8 cellular contexts compared by ENCODE assay signal in the genomic region with DNA sequence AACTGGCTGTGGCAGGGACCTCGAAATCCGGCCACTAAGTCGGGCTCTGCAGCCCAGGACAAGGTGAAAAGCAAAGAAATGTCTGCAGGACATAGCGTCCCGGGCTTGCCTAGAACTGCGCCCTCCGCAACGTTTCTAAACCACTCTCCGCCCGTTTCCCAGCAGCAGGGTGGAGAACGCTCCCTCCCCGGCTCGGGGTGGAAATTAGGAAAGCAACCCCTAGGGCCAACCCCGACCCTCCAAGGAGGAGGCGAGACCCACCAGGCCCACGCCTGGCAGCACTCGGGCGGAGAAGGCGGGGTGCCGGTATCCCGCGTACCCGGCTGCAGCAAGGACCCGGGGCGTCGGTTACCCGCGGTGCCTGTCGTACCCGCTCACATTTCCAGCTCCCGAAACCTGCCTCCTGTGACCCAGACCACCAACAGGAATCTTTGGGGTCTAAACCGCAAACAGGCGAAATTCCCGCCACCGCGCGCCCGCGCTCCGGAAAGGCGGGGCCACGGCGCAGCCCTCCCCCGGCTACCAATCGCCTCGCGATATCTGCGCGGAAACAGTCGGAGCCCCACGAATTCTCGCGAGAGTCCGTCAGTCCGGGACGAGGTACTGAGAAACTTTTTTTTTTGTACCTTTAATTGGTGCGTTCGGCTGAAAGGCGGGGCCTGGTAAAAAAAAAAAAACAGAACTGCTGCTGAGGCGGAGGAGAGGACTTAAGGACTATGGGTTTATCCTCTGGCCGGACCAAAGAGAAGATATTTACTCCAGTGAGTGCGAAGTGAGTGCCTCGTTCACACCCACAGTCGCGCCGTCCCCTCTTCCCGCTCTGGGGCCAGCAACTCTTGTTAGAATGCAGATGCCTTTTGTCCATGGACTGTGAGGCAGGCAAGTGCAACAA. TPM values are rescaled to one million over a fixed set of nuclear protein-coding genes. Genes with fewer than 3 reads are reported as not detected.
DNase-seq lines count a peak whose midpoint lies in the region; ATAC-seq and TF ChIP-seq lines count a peak whose summit lies in the region.

A gene with protein sequence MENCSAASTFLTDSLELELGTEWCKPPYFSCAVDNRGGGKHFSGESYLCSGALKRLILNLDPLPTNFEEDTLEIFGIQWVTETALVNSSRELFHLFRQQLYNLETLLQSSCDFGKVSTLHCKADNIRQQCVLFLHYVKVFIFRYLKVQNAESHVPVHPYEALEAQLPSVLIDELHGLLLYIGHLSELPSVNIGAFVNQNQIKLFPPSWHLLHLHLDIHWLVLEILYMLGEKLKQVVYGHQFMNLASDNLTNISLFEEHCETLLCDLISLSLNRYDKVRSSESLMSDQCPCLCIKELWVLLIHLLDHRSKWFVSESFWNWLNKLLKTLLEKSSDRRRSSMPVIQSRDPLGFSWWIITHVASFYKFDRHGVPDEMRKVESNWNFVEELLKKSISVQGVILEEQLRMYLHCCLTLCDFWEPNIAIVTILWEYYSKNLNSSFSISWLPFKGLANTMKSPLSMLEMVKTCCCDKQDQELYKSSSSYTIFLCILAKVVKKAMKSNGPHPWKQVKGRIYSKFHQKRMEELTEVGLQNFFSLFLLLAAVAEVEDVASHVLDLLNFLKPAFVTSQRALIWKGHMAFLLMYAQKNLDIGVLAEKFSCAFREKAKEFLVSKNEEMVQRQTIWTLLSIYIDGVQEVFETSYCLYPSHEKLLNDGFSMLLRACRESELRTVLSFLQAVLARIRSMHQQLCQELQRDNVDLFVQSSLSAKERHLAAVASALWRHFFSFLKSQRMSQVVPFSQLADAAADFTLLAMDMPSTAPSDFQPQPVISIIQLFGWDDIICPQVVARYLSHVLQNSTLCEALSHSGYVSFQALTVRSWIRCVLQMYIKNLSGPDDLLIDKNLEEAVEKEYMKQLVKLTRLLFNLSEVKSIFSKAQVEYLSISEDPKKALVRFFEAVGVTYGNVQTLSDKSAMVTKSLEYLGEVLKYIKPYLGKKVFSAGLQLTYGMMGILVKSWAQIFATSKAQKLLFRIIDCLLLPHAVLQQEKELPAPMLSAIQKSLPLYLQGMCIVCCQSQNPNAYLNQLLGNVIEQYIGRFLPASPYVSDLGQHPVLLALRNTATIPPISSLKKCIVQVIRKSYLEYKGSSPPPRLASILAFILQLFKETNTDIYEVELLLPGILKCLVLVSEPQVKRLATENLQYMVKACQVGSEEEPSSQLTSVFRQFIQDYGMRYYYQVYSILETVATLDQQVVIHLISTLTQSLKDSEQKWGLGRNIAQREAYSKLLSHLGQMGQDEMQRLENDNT (minus strand): TSS at position 491 of the 892 bp plus-strand sequence. CDS start 739 bp downstream, outside the sequence.

- H3K27ac ChIP-seq in colonic mucosa, result peak within 1 kb of the TSS; percentile 32

- no peaks in the 10 kb centered on the region for H3K27me3 ChIP-seq in BJ (ENCODE audit: control insufficient read depth, insufficient read depth, low read length)
- H3K27me3 ChIP-seq in colonic mucosa, result no peaks in the 10 kb centered on the region

- DNase-seq in BJ (ENCODE audit: low read depth), result peak; percentile 61
- DNase-seq in GM19240 (ENCODE audit: insufficient read length, low spot score), result peak; percentile 67
- peak; percentile 90 to 95 for DNase-seq in NCI-H524 (lab: John Stamatoyannopoulos, UW)
- DNase-seq in activated CD4-positive, alpha-beta T cell treated with anti-CD3 and anti-CD28 coated beads for 24 hours (ENCODE audit: low read depth in 2 of 2), result peak; percentile 81 to 90
- DNase-seq in colonic mucosa, result peak; percentile 96
- peak; percentile 95 to 97 for DNase-seq in left colon
- peak; percentile 85 to 88 for DNase-seq in stimulated activated CD4-positive, alpha-beta T cell treated with anti-CD3 and anti-CD28 coated beads, Interleukin-1b, Interleukin-23, amount 100 ng/mL, for 4 hours (ENCODE audit: low read depth in 2 of 2)

- H3K36me3 ChIP-seq in BJ (ENCODE audit: control insufficient read depth, insufficient read depth, low read length) (no peaks in the 10 kb centered on the region; the same call in 1 of the 2 replicates), colonic mucosa (no peaks in the 10 kb centered on the region)

- H3K9ac ChIP-seq in colonic mucosa (ENCODE audit: low read depth in 2 of 2, low read length in 2 of 2), result peak within 1 kb of the TSS; percentile 71 to 85

- H3K4me1 ChIP-seq in colonic mucosa, result no peaks in the 10 kb centered on the region

- peak within 1 kb of the TSS; percentile 75 for H3K4me3 ChIP-seq in BJ (ENCODE audit: low read depth, low read length)
- peak within 1 kb of the TSS; percentile 77 for H3K4me3 ChIP-seq in colonic mucosa

- CTCF ChIA-PET in BJ (lab: Yijun Ruan, JAX), result no interaction called here

- ATAC-seq in HG03457 (IDR thresholded peaks at IDR 0.05; ENCODE audit: unreplicated experiment) (peak; percentile 99), left colon (peak; percentile 98)

- H3K9me3 ChIP-seq in colonic mucosa, result no peaks in the 10 kb centered on the region

- intact Hi-C loops in colonic mucosa (cut with DNase I), result no loop called here
- intact Hi-C loops in left colon (cut with DNase I, micrococcal nuclease), result no loop called here

- TF ChIP-seq CTCF in BJ (IDR thresholded peaks at IDR 0.05; ENCODE audit: insufficient read depth, low read depth, low read length) (no peak), colonic mucosa (IDR thresholded peaks at IDR 0.05) (no peak)

- POLR2A ChIA-PET in BJ (lab: Charles Lee), result no interaction called here

RNA-seq across cellular contexts. Expression of the gene that starts here (rescaled TPM):
- polyA plus RNA-seq in BJ (2011; rRNA removed), result 4.3 and 8.0 TPM in 2 replicates
- 13.6 and 20.8 TPM in 2 replicates for polyA minus RNA-seq in BJ (2011; rRNA and poly(A)+ RNA removed)
- total RNA-seq in colonic mucosa (10 to 100 TPM in 1 of 2 donors, 1 to 10 TPM in 1; 9.1 to 21.4 TPM), left colon (10 to 100 TPM in 1 of 2 donors, 1 to 10 TPM in 1; 5.7 to 10.6 TPM)

Comparison
In these comparisons a context has a peak if more than half of its experiments do, and no peak if none do; other contexts are left out.
1. Peak in every context shown above with its lines: DNase-seq, ATAC-seq, H3K4me3 ChIP-seq and H3K27ac ChIP-seq.